In the genomic region with DNA sequence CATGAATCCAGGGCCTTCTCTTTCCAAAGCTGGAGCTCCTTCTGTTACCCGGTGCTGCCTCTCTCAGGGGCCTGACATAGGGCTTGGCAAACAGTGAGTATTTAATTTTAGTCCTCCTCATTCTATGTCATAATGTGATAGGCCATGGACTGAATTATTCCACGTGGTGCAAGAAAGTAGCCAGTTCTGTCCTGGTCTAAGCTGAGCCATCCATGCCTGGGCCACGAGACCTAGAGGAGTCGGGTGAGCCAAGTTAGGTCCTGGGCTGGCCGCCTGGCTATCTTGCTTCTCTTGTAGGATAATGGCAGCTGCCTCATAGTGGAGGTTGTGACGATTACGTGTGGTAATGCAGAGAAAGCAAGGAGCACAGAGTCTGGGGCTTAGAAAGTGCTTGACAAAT, we compare ENCODE assay signal across 22 cellular contexts.
"Had no signal": no experiment of that assay in that cellular context is flagged by ENCODE, and none has a peak within 500 bp of the region (broad histone marks: within the 10 kb centered on the region; RNA-seq: fewer than 3 reads in every experiment).

No MANE protein-coding gene starts in this region.

- H3K27me3 ChIP-seq: foreskin keratinocyte, neural progenitor cell, spleen, testis, transverse colon had no signal

- H3K9ac ChIP-seq: neural progenitor cell had no signal

- H3K36me3 ChIP-seq: lower lobe of right lung, neural progenitor cell, spleen, transverse colon, WERI-Rb-1 had no signal

- DNase-seq: activated CD4-positive, alpha-beta T cell treated with anti-CD3 and anti-CD28 coated beads for 48 hours; activated CD4-positive, alpha-beta T cell treated with anti-CD3 and anti-CD28 coated beads, Interleukin-2, amount 50 U/mL, for 48 hours; activated CD8-positive, alpha-beta memory T cell treated with anti-CD3 and anti-CD28 coated beads for 24 hours; activated effector memory CD4-positive, alpha-beta T cell treated with anti-CD3 and anti-CD28 coated beads, Interleukin-2, amount 50 U/mL, for 16 hours; activated naive CD4-positive, alpha-beta T cell treated with anti-CD3 and anti-CD28 coated beads for 36 hours; activated naive CD8-positive, alpha-beta T cell treated with anti-CD3 and anti-CD28 coated beads, Interleukin-2, amount 10 ng/mL, durations not matched to agents 7 days and 5 days; amniotic stem cell; endodermal cell; foreskin keratinocyte; islet precursor cell; lower lobe of right lung; mesenchymal stem cell; spleen; stimulated activated naive CD4-positive, alpha-beta T cell treated with Interleukin-2 at 50 U/mL for 16 hours; T-helper 1 cell; testis; transverse colon; WERI-Rb-1 had no signal

- H3K4me1 ChIP-seq: foreskin keratinocyte, lower lobe of right lung had no signal

- H3K4me2 ChIP-seq: neural progenitor cell had no signal

- H2AFZ ChIP-seq: neural progenitor cell had no signal

- ATAC-seq: activated CD4-positive, CD25-positive, alpha-beta regulatory T cell treated with anti-CD3 and anti-CD28 coated beads, Interleukin-2, amount 50 U/mL, for 24 hours; esophagus mucosa; foreskin keratinocyte; lower lobe of right lung; naive thymus-derived CD8-positive, alpha-beta T cell had no signal

- H3K27ac ChIP-seq: foreskin keratinocyte, lower lobe of right lung, neural progenitor cell, spleen, testis, WERI-Rb-1 had no signal

- H3K9me3 ChIP-seq: lower lobe of right lung, spleen, testis, transverse colon had no signal

- H3K4me3 ChIP-seq: lower lobe of right lung, neural progenitor cell, spleen, testis, transverse colon had no signal
